Comparison of ENCODE assay signal across 13 cellular contexts in the genomic region with DNA sequence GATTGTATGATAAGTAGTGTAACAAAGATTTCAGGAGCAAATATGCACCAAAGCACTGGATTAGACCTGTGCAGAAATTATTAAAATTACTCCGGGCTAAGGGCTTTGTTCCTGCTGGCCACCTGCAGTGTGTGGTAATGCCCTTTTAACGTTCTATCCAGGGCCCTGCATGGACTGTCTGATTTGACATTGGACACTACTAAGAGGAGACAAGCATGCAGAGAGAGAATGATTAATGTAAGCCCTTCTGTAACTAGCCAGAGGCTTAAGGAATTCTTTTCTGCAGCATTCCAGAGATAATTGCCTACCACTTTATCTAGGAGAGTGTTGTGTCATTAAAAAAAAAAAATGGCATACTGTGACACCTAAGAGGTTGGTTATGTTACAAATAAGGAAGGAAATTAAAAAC.
DNase-seq lines count a peak whose midpoint lies in the region; ATAC-seq, FAIRE-seq and TF ChIP-seq lines count a peak whose summit lies in the region.
"Had no signal": no experiment of that assay in that cellular context is flagged by ENCODE, and none has a peak within 500 bp of the region (broad histone marks: within the 10 kb centered on the region; RNA-seq: fewer than 3 reads in every experiment).

No MANE protein-coding gene starts in this region.

- H3K27ac ChIP-seq in HEK293 (ENCODE audit: extremely low read depth, low read depth, low read length) (no peak overlapping the region; the same call in 1 of the 2 replicates), neuronal stem cell (replicated peaks; ENCODE audit: low read length) (no peak overlapping the region), small intestine (ENCODE audit: low read depth in 1 of 2, low read length in 1 of 2) (no peak overlapping the region), body of pancreas (no peak overlapping the region)

- no peaks in the 10 kb centered on the region for H3K36me3 Mint-ChIP-seq in immature natural killer cell
- H3K36me3 Mint-ChIP-seq in HFFc6 (ENCODE audit: low read depth), result no peaks in the 10 kb centered on the region
- H3K36me3 Mint-ChIP-seq: activated naive CD8-positive, alpha-beta T cell; CD4-positive, alpha-beta memory T cell had no signal

- DNase-seq in NCI-H82 (lab: John Stamatoyannopoulos, UW) (peak; percentile 37), glomerular visceral epithelial cell (ENCODE audit: extremely low spot score) (peak; percentile 65), neuronal stem cell (ENCODE audit: low spot score) (peak; percentile 35), immature natural killer cell (no peak), small intestine (no peak), HFFc6 (no peak), body of pancreas (no peak)
- DNase-seq: activated CD8-positive, alpha-beta memory T cell treated with anti-CD3 and anti-CD28 coated beads for 24 hours; CD4-positive, alpha-beta memory T cell; midbrain; NCI-H187 had no signal

- H2BK15ac ChIP-seq in neuronal stem cell (ENCODE audit: low read length), result no peak overlapping the region

- H2BK120ac ChIP-seq in neuronal stem cell (ENCODE audit: low read depth, low read length), result no peak overlapping the region

- no peaks in the 10 kb centered on the region for H3K27me3 ChIP-seq in neuronal stem cell (ENCODE audit: control insufficient read depth in 3 of 3, insufficient read depth in 3 of 3, low read depth in 1 of 3, low read length in 3 of 3)
- no peaks in the 10 kb centered on the region for H3K27me3 ChIP-seq in small intestine (ENCODE audit: control insufficient read depth in 2 of 2, insufficient read depth in 2 of 2, low read length in 2 of 2)
- H3K27me3 ChIP-seq in body of pancreas, result no peaks in the 10 kb centered on the region

- H3K4me3 Mint-ChIP-seq in immature natural killer cell, result no peak overlapping the region
- H3K4me3 Mint-ChIP-seq in HFFc6, result no peak overlapping the region
- H3K4me3 Mint-ChIP-seq: activated naive CD8-positive, alpha-beta T cell had no signal

- H3K9me3 Mint-ChIP-seq in immature natural killer cell, result peaks cover 2 to 20% (median 8%) of the 10 kb centered on the region in 6 donors
- H3K9me3 Mint-ChIP-seq in HFFc6, result peaks cover 7% of the 10 kb centered on the region

- H3K36me3 ChIP-seq in HEK293 (ENCODE audit: control insufficient read depth in 2 of 2, insufficient read depth in 1 of 2, low read length in 2 of 2) (no peaks in the 10 kb centered on the region), neuronal stem cell (replicated peaks in 1 of 2; ENCODE audit: control insufficient read depth in 2 of 2, insufficient read depth in 2 of 2, low read length in 2 of 2) (no peaks in the 10 kb centered on the region), small intestine (ENCODE audit: control insufficient read depth in 2 of 2, insufficient read depth in 2 of 2, low read length in 2 of 2) (no peaks in the 10 kb centered on the region), body of pancreas (replicated peaks in 1 of 2; ENCODE audit: insufficient read depth in 1 of 2, low read depth in 2 of 2) (no peaks in the 10 kb centered on the region)

- H3K79me1 ChIP-seq in neuronal stem cell (ENCODE audit: low read depth, low read length), result no peaks in the 10 kb centered on the region

- no peak overlapping the region for H2AK5ac ChIP-seq in neuronal stem cell (ENCODE audit: low read depth, low read length)

- no peak for TF ChIP-seq POLR2A in body of pancreas (IDR thresholded peaks at IDR 0.05)

- no peak overlapping the region for H3K4me3 ChIP-seq in HEK293 (ENCODE audit: low read depth, low read length)
- H3K4me3 ChIP-seq in neuronal stem cell (ENCODE audit: low read length in 2 of 2), result no peak overlapping the region
- no peak overlapping the region for H3K4me3 ChIP-seq in small intestine (ENCODE audit: low read depth in 1 of 2, low read length in 2 of 2)
- no peak overlapping the region for H3K4me3 ChIP-seq in body of pancreas

- CTCF ChIA-PET in HEK293 (lab: Yijun Ruan, JAX), result no interaction called here

- ATAC-seq in body of pancreas, result no peak

- FAIRE-seq in small intestine (lab: Jason Lieb, UNC), result no peak

- H2BK5ac ChIP-seq in neuronal stem cell (ENCODE audit: low read length), result no peak overlapping the region

- H3K9me3 ChIP-seq in HEK293 (ENCODE audit: control insufficient read depth, insufficient read depth, low read depth, low read length) (no peaks in the 10 kb centered on the region), neuronal stem cell (replicated peaks in 1 of 2; ENCODE audit: control insufficient read depth in 2 of 2, insufficient read depth in 1 of 2, low read depth in 1 of 2, low read length in 2 of 2) (no peaks in the 10 kb centered on the region), small intestine (ENCODE audit: control insufficient read depth, low read depth) (no peaks in the 10 kb centered on the region), body of pancreas (no peaks in the 10 kb centered on the region)

- H4K8ac ChIP-seq in neuronal stem cell (ENCODE audit: low read depth, low read length), result no peak overlapping the region

- H2BK12ac ChIP-seq in neuronal stem cell (ENCODE audit: low read length), result no peak overlapping the region

- no peak overlapping the region for H3K27ac Mint-ChIP-seq in immature natural killer cell
- no peak overlapping the region for H3K27ac Mint-ChIP-seq in HFFc6
- H3K27ac Mint-ChIP-seq: activated naive CD8-positive, alpha-beta T cell; CD4-positive, alpha-beta memory T cell had no signal

- H3K4me1 Mint-ChIP-seq in immature natural killer cell (no peaks in the 10 kb centered on the region), HFFc6 (ENCODE audit: low read depth) (no peaks in the 10 kb centered on the region)
- H3K4me1 Mint-ChIP-seq: CD4-positive, alpha-beta memory T cell had no signal

- POLR2A ChIA-PET in HEK293 (lab: Yijun Ruan, JAX), result interaction anchor here (2.2 kb wide), 1 partner anchor 117 kb away, joined by 4 read pairs; a partner anchor contains a TSS

- H4K91ac ChIP-seq in neuronal stem cell (ENCODE audit: low read depth, low read length, poor library complexity), result no peak overlapping the region

- TF ChIP-seq CTCF in HEK293 (tag by site-specific recombination; IDR thresholded peaks at IDR 0.05) (no peak), HFFc6 (IDR thresholded peaks at IDR 0.05) (no peak), body of pancreas (IDR thresholded peaks at IDR 0.05) (no peak)

- no peak overlapping the region for H3K9ac ChIP-seq in neuronal stem cell (ENCODE audit: low read depth, low read length, poor library complexity)

- intact Hi-C loops in body of pancreas (cut with DNase I), result no loop called here

- H3K14ac ChIP-seq in neuronal stem cell (ENCODE audit: low read length), result no peak overlapping the region

- H3K27me3 Mint-ChIP-seq in immature natural killer cell (ENCODE audit: low read depth in 3 of 3) (no peaks in the 10 kb centered on the region), HFFc6 (ENCODE audit: insufficient read depth) (no peaks in the 10 kb centered on the region)
- H3K27me3 Mint-ChIP-seq: activated naive CD8-positive, alpha-beta T cell; CD4-positive, alpha-beta memory T cell had no signal

- H3K4ac ChIP-seq in neuronal stem cell (ENCODE audit: low read length), result no peak overlapping the region

- no peak overlapping the region for H3K4me2 ChIP-seq in neuronal stem cell (ENCODE audit: insufficient read depth, low read length, poor library complexity, severe bottlenecking)

- no CpG with 5 or more reads among the region's 2 CpGs for WGBS in neuronal stem cell (ENCODE audit: extremely low coverage in 2 of 2, insufficient read length in 2 of 2, insufficient replicate concordance in 1 of 2), 2 donors
- 56 to 63% (median 60%) methylated on average over 2 of the region's 2 CpGs for WGBS in small intestine, 3 donors
- WGBS in body of pancreas, 2 donors, result 12 to 35% methylated on average over 2 of the region's 2 CpGs

- no peak overlapping the region for H3K18ac ChIP-seq in neuronal stem cell (ENCODE audit: low read length)

- H2AFZ ChIP-seq in neuronal stem cell (ENCODE audit: low read length), result no peak overlapping the region

- H3K23ac ChIP-seq in neuronal stem cell (ENCODE audit: low read depth, low read length, poor library complexity), result no peak overlapping the region

- H3K4me1 ChIP-seq in HEK293 (ENCODE audit: control insufficient read depth, insufficient read depth, low read length) (peaks cover 23% of the 10 kb centered on the region), neuronal stem cell (ENCODE audit: control insufficient read depth in 2 of 2, insufficient read depth in 1 of 2, low read depth in 1 of 2, low read length in 2 of 2) (peaks cover 7 to 11% of the 10 kb centered on the region in 2 donors), small intestine (ENCODE audit: control insufficient read depth in 2 of 2, insufficient read depth in 1 of 2, low read depth in 1 of 2, low read length in 1 of 2) (no peaks in the 10 kb centered on the region), body of pancreas (no peaks in the 10 kb centered on the region)

TF ChIP-seq in HEK293, 187 proteins besides CTCF, POLR2A, EP300 and RAD21 (continues in another document):
- TF ChIP-seq, protein P1, sequence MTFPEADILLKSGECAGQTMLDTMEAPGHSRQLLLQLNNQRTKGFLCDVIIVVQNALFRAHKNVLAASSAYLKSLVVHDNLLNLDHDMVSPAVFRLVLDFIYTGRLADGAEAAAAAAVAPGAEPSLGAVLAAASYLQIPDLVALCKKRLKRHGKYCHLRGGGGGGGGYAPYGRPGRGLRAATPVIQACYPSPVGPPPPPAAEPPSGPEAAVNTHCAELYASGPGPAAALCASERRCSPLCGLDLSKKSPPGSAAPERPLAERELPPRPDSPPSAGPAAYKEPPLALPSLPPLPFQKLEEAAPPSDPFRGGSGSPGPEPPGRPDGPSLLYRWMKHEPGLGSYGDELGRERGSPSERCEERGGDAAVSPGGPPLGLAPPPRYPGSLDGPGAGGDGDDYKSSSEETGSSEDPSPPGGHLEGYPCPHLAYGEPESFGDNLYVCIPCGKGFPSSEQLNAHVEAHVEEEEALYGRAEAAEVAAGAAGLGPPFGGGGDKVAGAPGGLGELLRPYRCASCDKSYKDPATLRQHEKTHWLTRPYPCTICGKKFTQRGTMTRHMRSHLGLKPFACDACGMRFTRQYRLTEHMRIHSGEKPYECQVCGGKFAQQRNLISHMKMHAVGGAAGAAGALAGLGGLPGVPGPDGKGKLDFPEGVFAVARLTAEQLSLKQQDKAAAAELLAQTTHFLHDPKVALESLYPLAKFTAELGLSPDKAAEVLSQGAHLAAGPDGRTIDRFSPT (tag by site-specific recombination; IDR thresholded peaks at IDR 0.05), result peak; percentile 55; the same call in 1 of the 2 replicates
- TF ChIP-seq FEZF1 (tag by site-specific recombination; IDR thresholded peaks at IDR 0.05), result peak; percentile 88

Comparison
In these comparisons a context has a peak if more than half of its experiments do, and no peak if none do; other contexts are left out.
1. DNase-seq: peak in NCI-H82 (single experiment), glomerular visceral epithelial cell (single experiment) and neuronal stem cell (single experiment); none in immature natural killer cell (0 of 3), small intestine (single experiment), HFFc6 (single experiment) and body of pancreas (0 of 4).